1 cellular context compared by ENCODE assay signal in the genomic region with DNA sequence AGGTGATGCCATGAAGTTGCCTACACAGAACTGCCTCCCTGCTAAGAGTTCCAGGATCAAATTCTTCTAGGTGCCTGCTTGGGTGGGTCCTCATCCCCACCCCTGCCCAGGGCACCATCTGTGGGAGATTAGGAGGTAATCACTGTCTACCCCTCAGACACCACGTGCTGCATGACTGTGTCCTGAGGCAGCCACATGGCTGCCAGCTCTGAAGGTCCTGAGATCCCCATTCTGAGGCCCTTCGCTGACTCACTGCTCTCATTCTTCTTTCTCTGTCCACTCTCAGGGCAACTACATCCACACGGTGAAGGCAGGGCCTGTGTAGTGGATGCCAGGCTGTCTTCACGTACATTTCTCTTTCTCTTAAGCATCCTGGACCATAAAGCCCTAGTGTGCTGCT.
TF ChIP-seq lines count a peak whose summit lies in the region.

No MANE protein-coding gene starts in this region.

TF ChIP-seq in IMR-90, 13 proteins besides CTCF, POLR2A, EP300 and RAD21 (continued from another document):
- TF ChIP-seq MAZ (IDR thresholded peaks at IDR 0.05; ENCODE audit: borderline replicate concordance, low read depth, low read length) = no peak
- TF ChIP-seq FOS (IDR thresholded peaks at IDR 0.05; ENCODE audit: low read depth, low read length) = peak; percentile 44; the same call in 1 of the 2 replicates
- TF ChIP-seq RCOR1 (IDR thresholded peaks at IDR 0.05; ENCODE audit: insufficient replicate concordance, low read length) = no peak
- TF ChIP-seq CEBPB (IDR thresholded peaks at IDR 0.05; ENCODE audit: low read depth, low read length) = no peak
